1 cellular context compared by ENCODE assay signal in the genomic region with DNA sequence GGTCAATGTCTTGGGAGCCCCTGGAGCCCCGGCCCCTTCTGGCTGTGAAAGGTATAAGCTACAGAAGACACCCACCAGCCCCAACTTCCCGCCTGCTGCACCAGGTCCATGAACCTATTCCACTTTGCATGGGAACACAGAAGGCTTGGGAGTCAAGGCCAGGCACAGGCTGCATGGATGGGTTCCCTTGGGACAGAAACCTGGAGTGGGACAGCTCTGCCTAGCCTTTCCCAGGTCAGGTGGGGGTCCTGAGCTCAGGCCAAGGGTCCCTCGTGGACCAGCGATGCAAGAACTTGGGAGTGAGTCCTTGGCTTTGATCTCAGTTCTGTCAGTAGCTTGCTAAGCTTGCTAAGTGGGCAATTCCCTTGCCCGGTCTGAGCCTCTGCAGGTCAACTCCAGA.
TF ChIP-seq lines count a peak whose summit lies in the region.

No MANE protein-coding gene starts in this region.

TF ChIP-seq in SK-N-SH, 30 proteins besides CTCF, POLR2A, EP300 and RAD21 (continued from another document):
- TF ChIP-seq, protein P1, sequence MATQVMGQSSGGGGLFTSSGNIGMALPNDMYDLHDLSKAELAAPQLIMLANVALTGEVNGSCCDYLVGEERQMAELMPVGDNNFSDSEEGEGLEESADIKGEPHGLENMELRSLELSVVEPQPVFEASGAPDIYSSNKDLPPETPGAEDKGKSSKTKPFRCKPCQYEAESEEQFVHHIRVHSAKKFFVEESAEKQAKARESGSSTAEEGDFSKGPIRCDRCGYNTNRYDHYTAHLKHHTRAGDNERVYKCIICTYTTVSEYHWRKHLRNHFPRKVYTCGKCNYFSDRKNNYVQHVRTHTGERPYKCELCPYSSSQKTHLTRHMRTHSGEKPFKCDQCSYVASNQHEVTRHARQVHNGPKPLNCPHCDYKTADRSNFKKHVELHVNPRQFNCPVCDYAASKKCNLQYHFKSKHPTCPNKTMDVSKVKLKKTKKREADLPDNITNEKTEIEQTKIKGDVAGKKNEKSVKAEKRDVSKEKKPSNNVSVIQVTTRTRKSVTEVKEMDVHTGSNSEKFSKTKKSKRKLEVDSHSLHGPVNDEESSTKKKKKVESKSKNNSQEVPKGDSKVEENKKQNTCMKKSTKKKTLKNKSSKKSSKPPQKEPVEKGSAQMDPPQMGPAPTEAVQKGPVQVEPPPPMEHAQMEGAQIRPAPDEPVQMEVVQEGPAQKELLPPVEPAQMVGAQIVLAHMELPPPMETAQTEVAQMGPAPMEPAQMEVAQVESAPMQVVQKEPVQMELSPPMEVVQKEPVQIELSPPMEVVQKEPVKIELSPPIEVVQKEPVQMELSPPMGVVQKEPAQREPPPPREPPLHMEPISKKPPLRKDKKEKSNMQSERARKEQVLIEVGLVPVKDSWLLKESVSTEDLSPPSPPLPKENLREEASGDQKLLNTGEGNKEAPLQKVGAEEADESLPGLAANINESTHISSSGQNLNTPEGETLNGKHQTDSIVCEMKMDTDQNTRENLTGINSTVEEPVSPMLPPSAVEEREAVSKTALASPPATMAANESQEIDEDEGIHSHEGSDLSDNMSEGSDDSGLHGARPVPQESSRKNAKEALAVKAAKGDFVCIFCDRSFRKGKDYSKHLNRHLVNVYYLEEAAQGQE (IDR thresholded peaks at IDR 0.05; ENCODE audit: low read depth, low read length): no peak
- TF ChIP-seq FOSL2 (IDR thresholded peaks at IDR 0.05; ENCODE audit: borderline replicate concordance, low read depth): no peak
- TF ChIP-seq, protein P2, sequence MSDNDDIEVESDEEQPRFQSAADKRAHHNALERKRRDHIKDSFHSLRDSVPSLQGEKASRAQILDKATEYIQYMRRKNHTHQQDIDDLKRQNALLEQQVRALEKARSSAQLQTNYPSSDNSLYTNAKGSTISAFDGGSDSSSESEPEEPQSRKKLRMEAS (IDR thresholded peaks at IDR 0.05; ENCODE audit: low read depth): no peak
- TF ChIP-seq NRF1 (IDR thresholded peaks at IDR 0.05; ENCODE audit: low read depth, low read length): no peak
- no peak for TF ChIP-seq MXI1 (IDR thresholded peaks at IDR 0.05; ENCODE audit: low read depth, low read length)
- TF ChIP-seq FOXJ3 (CRISPR knock-in tag; IDR thresholded peaks at IDR 0.05): no peak
